ENCODE assay signal across 20 cellular contexts in the genomic region with DNA sequence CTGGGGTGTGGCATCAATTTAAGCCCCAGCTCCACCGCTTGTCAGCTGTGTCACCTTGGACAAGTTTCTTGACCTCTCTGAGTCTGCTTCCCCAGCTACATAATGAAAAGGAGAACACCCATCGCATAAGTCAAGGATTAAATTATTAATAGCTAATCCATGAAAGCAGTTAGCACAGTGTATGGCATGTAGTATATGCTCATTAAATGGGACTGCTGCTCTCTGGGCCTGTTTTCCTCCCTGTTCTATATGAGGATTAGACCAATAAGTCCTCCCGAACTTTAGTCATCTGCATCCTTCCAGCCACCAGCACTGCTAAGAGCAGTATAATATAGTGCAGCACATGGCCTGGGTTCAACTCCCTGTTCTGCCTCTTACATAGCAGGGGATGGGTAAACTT. TPM values are rescaled to one million over a fixed set of nuclear protein-coding genes. Genes with fewer than 3 reads are reported as not detected.
A peak's percentile ranks its signal among the peaks of the same experiment; 100 is the strongest.
DNase-seq lines count a peak whose midpoint lies in the region; ATAC-seq lines count a peak whose summit lies in the region.
"Had no signal": no experiment of that assay in that cellular context is flagged by ENCODE, and none has a peak within 500 bp of the region (broad histone marks: within the 10 kb centered on the region; RNA-seq: fewer than 3 reads in every experiment).

No MANE protein-coding gene starts in this region.

- H3K4me1 Mint-ChIP-seq in T-helper 17 cell = peaks cover 7% of the 10 kb centered on the region

- H3K27me3 Mint-ChIP-seq in T-helper 17 cell = peaks cover 2% of the 10 kb centered on the region
- H3K27me3 Mint-ChIP-seq: CD4-positive, alpha-beta T cell had no signal

- peaks cover 0 to 9% (median 4%) of the 10 kb centered on the region in 11 experiments; a peak in 8 of 22 replicates for H3K9me3 ChIP-seq in BLaER1 treated with 17β-estradiol and CSF1 and Interleukin-3, amounts not matched to agents 10 nM and 100 nM (replicated peaks in 1 of 11)
- H3K9me3 ChIP-seq in T-helper 17 cell (ENCODE audit: control insufficient read depth, low read length, poor library complexity, severe bottlenecking) = no peaks in the 10 kb centered on the region
- H3K9me3 ChIP-seq: A549, BE2C, Caco-2 had no signal

- H3K27ac ChIP-seq in BLaER1 treated with 17β-estradiol and CSF1 and Interleukin-3, amounts not matched to agents 10 nM and 100 nM = no peak overlapping the region
- H3K27ac ChIP-seq: 22Rv1, A549, BLaER1, C4-2B had no signal

- intact Hi-C loops in posterior vena cava (cut with DNase I) = loop anchor here in 1 of 2 donors (10.0 kb wide), 2 partner anchors 63 to 243 kb away; no protein-coding TSS in a partner anchor

- peak overlapping the region; percentile 71 for H3K27ac Mint-ChIP-seq in T-helper 17 cell
- H3K27ac Mint-ChIP-seq: CD4-positive, alpha-beta T cell; CD8-positive, alpha-beta T cell had no signal

- H3K36me3 Mint-ChIP-seq in T-helper 17 cell (ENCODE audit: low read depth) = peaks cover 5% of the 10 kb centered on the region
- H3K36me3 Mint-ChIP-seq: CD8-positive, alpha-beta T cell had no signal

- H3K4me1 ChIP-seq in BLaER1 treated with 17β-estradiol and CSF1 and Interleukin-3, amounts not matched to agents 10 nM and 100 nM = peaks cover 10 to 42% (median 23%) of the 10 kb centered on the region in 10 experiments
- H3K4me1 ChIP-seq: BE2C had no signal

- H3K36me3 ChIP-seq in BLaER1 treated with 17β-estradiol and CSF1 and Interleukin-3, amounts not matched to agents 10 nM and 100 nM = no peaks in the 10 kb centered on the region
- H3K36me3 ChIP-seq: BE2C, BLaER1 had no signal

- H4K20me1 ChIP-seq in BLaER1 treated with 17β-estradiol and CSF1 and Interleukin-3, amounts not matched to agents 10 nM and 100 nM = no peaks in the 10 kb centered on the region
- H4K20me1 ChIP-seq: BLaER1 had no signal

- ATAC-seq in T-helper 17 cell = no peak
- peak; percentile 7 for ATAC-seq in esophagus mucosa
- ATAC-seq in GM21526 (IDR thresholded peaks at IDR 0.05; ENCODE audit: low FRiP score, unreplicated experiment) = no peak
- no peak for ATAC-seq in left lobe of liver
- no peak for ATAC-seq in GM18519 (IDR thresholded peaks at IDR 0.05; ENCODE audit: low FRiP score, unreplicated experiment)
- ATAC-seq: A549; CD8-positive, alpha-beta T cell had no signal

- no peak overlapping the region for H3K4me3 Mint-ChIP-seq in T-helper 17 cell
- H3K4me3 Mint-ChIP-seq: CD4-positive, alpha-beta T cell; CD8-positive, alpha-beta T cell had no signal

- peak overlapping the region in 7 of 11 experiments; percentile 34 to 62 (median 50); a peak in 13 of 22 replicates for H3K4me2 ChIP-seq in BLaER1 treated with 17β-estradiol and CSF1 and Interleukin-3, amounts not matched to agents 10 nM and 100 nM
- H3K4me2 ChIP-seq: A549 had no signal

- no peak overlapping the region for H3K9ac ChIP-seq in BLaER1 treated with 17β-estradiol and CSF1 and Interleukin-3, amounts not matched to agents 10 nM and 100 nM
- H3K9ac ChIP-seq: BLaER1 had no signal

- DNase-seq in T-helper 17 cell (no peak), posterior vena cava (ENCODE audit: low spot score) (peak; percentile 16), Ammon's horn (ENCODE audit: low spot score) (no peak), left lobe of liver (ENCODE audit: low spot score) (no peak)
- DNase-seq: BE2C; Caco-2; Calu3; CD4-positive, alpha-beta T cell; CD8-positive, alpha-beta T cell; DMS79 treated with DMSO at 0.1 percent for 48 hours; GF-D8 had no signal

- H3K27me3 ChIP-seq in BLaER1 treated with 17β-estradiol and CSF1 and Interleukin-3, amounts not matched to agents 10 nM and 100 nM = no peaks in the 10 kb centered on the region
- H3K27me3 ChIP-seq: BE2C, BLaER1 had no signal

- no peak overlapping the region for H3K4me3 ChIP-seq in BLaER1 treated with 17β-estradiol and CSF1 and Interleukin-3, amounts not matched to agents 10 nM and 100 nM
- H3K4me3 ChIP-seq: A549, BLaER1 had no signal

RNA-seq across cellular contexts. Expression of a gene that starts 19.7 kb away (rescaled TPM):
- total RNA-seq in T-helper 17 cell = 1 to 10 TPM in 1 of 2 donors, under 1 TPM in 1; 0.37 to 2.6 TPM
- total RNA-seq in esophagus mucosa = 2.1 TPM
- under 1 TPM in 1 of 2 donors, not detected in 1; 0.57 TPM for total RNA-seq in posterior vena cava
- total RNA-seq in left lobe of liver = 0.13 TPM
- total RNA-seq: A172 had no signal

RNA-seq across cellular contexts. Expression of a gene that starts 31.1 kb away (rescaled TPM):
- total RNA-seq in T-helper 17 cell = not detected
- not detected for total RNA-seq in esophagus mucosa
- not detected for total RNA-seq in posterior vena cava
- total RNA-seq in left lobe of liver = not detected
- total RNA-seq: A172; CD4-positive, alpha-beta T cell; CD8-positive, alpha-beta T cell had no signal
